12 cellular contexts compared by ENCODE assay signal in the genomic region with DNA sequence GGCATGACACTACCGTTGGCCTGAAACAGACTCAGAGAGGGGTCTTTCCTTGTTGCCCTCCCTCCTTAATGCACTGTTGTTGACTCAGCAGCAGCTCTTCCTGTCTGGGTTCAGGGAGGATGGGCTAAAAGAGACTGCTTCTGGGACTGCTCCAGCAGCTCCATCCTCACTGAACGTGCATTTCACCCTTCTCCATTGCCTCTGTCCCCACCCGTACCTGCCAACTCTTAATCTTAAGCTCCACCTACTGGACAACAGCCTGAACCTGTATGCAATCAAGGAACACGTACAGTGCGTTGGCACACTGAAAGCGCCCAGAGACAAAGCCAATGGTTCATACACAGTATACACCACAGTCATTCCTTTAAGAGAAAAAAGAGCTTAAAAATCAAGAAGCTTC.
DNase-seq lines count a peak whose midpoint lies in the region; TF ChIP-seq lines count a peak whose summit lies in the region.
"Had no signal": no experiment of that assay in that cellular context is flagged by ENCODE, and none has a peak within 500 bp of the region (broad histone marks: within the 10 kb centered on the region; RNA-seq: fewer than 3 reads in every experiment).

No MANE protein-coding gene starts in this region.

- no peak overlapping the region for H3K4me3 Mint-ChIP-seq in nephron
- H3K4me3 Mint-ChIP-seq: T-helper 1 cell treated with Interleukin-12 subunit alpha and Interleukin-12 subunit beta and Interleukin-4 antibody, amounts not matched to agents 30 μg/mL and 1 μg/mL, for 36 hours had no signal

- peaks cover 22% of the 10 kb centered on the region for H3K9me3 Mint-ChIP-seq in nephron
- H3K9me3 Mint-ChIP-seq: T-helper 1 cell treated with Interleukin-12 subunit alpha and Interleukin-12 subunit beta and Interleukin-4 antibody, amounts not matched to agents 30 μg/mL and 1 μg/mL, for 36 hours had no signal

- no peak overlapping the region for H3K27ac ChIP-seq in VCaP

- H3K36me3 Mint-ChIP-seq in nephron (ENCODE audit: low read depth) = peaks cover 4% of the 10 kb centered on the region

- TF ChIP-seq CTCF in VCaP (conservative IDR thresholded peaks at IDR 0.05) = peak; percentile 72
- TF ChIP-seq CTCF in nephron (IDR thresholded peaks at IDR 0.05; ENCODE audit: unreplicated experiment in 3 of 3) = peak; percentile 13 to 36 (median 14)

- H3K4me1 Mint-ChIP-seq in nephron = peaks cover 21% of the 10 kb centered on the region

- peaks cover 6% of the 10 kb centered on the region for H3K27me3 Mint-ChIP-seq in nephron (ENCODE audit: low read depth)

- peak; percentile 44 for DNase-seq in DMS 273 (lab: John Stamatoyannopoulos, UW; ENCODE audit: unreplicated experiment)
- no peak for DNase-seq in DMS 273 treated with DMSO at 0.1 percent for 48 hours (lab: John Stamatoyannopoulos, UW)
- DNase-seq in NAMALWA (ENCODE audit: low spot score) = peak; percentile 3
- DNase-seq in activated gamma-delta T cell treated with Interleukin-2 at 50 U/mL for 16 hours = no peak
- DNase-seq in COLO829 (ENCODE audit: low spot score) = no peak
- no peak for DNase-seq in dedifferentiated amniotic fluid mesenchymal stem cell (ENCODE audit: extremely low spot score)
- DNase-seq: 8988T; IMR-90; stimulated activated naive CD4-positive, alpha-beta T cell had no signal

- H3K27ac Mint-ChIP-seq in nephron = peak overlapping the region; percentile 24 to 56 (median 40)
- H3K27ac Mint-ChIP-seq: T-helper 1 cell treated with Interleukin-12 subunit alpha and Interleukin-12 subunit beta and Interleukin-4 antibody, amounts not matched to agents 30 μg/mL and 1 μg/mL, for 36 hours had no signal

Comparison
In these comparisons a context has a peak if more than half of its experiments do, and no peak if none do; other contexts are left out.
1. DNase-seq: peak in DMS 273 (single experiment) and NAMALWA (single experiment); none in DMS 273 treated with DMSO at 0.1 percent for 48 hours (single experiment), activated gamma-delta T cell treated with Interleukin-2 at 50 U/mL for 16 hours (single experiment), COLO829 (single experiment) and dedifferentiated amniotic fluid mesenchymal stem cell (single experiment).